In the genomic region with DNA sequence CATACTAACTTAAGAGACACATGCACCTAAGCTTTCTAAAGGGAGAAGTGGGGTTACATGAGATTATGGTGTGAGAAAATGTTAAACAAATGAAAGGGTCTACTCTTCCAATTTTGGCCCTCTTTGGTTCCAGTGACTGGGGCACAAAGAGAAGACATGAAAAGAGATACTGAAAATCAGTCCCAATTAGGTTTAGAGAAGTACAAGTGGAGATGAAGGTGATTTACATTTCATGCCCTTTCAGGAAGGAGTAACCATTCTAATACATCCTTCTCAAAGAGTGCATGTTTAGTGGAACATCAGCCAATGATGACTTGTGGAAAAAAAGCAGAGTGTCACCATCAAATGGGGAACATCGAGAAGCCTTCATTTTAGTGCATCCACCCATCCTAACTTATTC, we compare ENCODE assay signal across 20 cellular contexts. TPM values are rescaled to one million over a fixed set of nuclear protein-coding genes. Genes with fewer than 3 reads are reported as not detected.
A peak's percentile ranks its signal among the peaks of the same experiment; 100 is the strongest.
DNase-seq lines count a peak whose midpoint lies in the region; ATAC-seq and TF ChIP-seq lines count a peak whose summit lies in the region.
"Had no signal": no experiment of that assay in that cellular context is flagged by ENCODE, and none has a peak within 500 bp of the region (broad histone marks: within the 10 kb centered on the region; RNA-seq: fewer than 3 reads in every experiment).

No MANE protein-coding gene starts in this region.

- ATAC-seq in GM18867 (IDR thresholded peaks at IDR 0.05; ENCODE audit: unreplicated experiment) (peak; percentile 65), HG02642 (IDR thresholded peaks at IDR 0.05; ENCODE audit: poor library complexity, unreplicated experiment) (peak; percentile 46), HG03045 (IDR thresholded peaks at IDR 0.05; ENCODE audit: unreplicated experiment) (no peak)
- ATAC-seq: GM23338, HCT116 had no signal

- no peak for TF ChIP-seq CTCF in mesothelial cell of epicardium (IDR thresholded peaks at IDR 0.05; ENCODE audit: unreplicated experiment)

- peaks cover 49% of the 10 kb centered on the region for H3K4me1 Mint-ChIP-seq in mesothelial cell of epicardium
- H3K4me1 Mint-ChIP-seq: CD4-positive, alpha-beta memory T cell; GM23338; H9 had no signal

- H3K4me3 Mint-ChIP-seq in mesothelial cell of epicardium: no peak overlapping the region
- H3K4me3 Mint-ChIP-seq: CD4-positive, alpha-beta memory T cell; GM23338; H9 had no signal

- H3K9me3 Mint-ChIP-seq in mesothelial cell of epicardium: peaks cover 13% of the 10 kb centered on the region

- H3K27ac Mint-ChIP-seq in mesothelial cell of epicardium: peak overlapping the region; percentile 4
- H3K27ac Mint-ChIP-seq: CD4-positive, alpha-beta memory T cell; GM23338; H9 had no signal

- H3K36me3 Mint-ChIP-seq in mesothelial cell of epicardium: peaks cover 11% of the 10 kb centered on the region

- DNase-seq in mesothelial cell of epicardium (ENCODE audit: low spot score in 2 of 2, unreplicated experiment in 2 of 2) (no peak), Kasumi-1 (lab: John Stamatoyannopoulos, UW) (no peak), NCI-H2171 treated with DMSO at 0.1 percent for 48 hours (lab: John Stamatoyannopoulos, UW) (no peak)
- DNase-seq: Calu3; CD4-positive, alpha-beta memory T cell; COR-L47; DMS53; DMS79 treated with DMSO at 0.1 percent for 48 hours; GF-D8; H9 had no signal

- no peaks in the 10 kb centered on the region for H3K27me3 Mint-ChIP-seq in mesothelial cell of epicardium (ENCODE audit: low read depth)

RNA-seq across cellular contexts. Expression of a gene that starts 14.4 kb away (rescaled TPM):
- total RNA-seq in mesothelial cell of epicardium: 202 to 221 TPM (median 202 TPM) in 3 replicates
- total RNA-seq: A673, Calu3, G401, GM23338, H9 had no signal

RNA-seq across cellular contexts. Expression of a gene that starts 27.9 kb away (rescaled TPM):
- 2.3 to 2.4 TPM (median 2.4 TPM) in 3 replicates for total RNA-seq in mesothelial cell of epicardium
- total RNA-seq: A172; A673; Calu3; CD4-positive, alpha-beta memory T cell; Daoy; G401; GM23338; H4; H9 had no signal

RNA-seq across cellular contexts. Expression of a gene that starts 57.3 kb away (rescaled TPM):
- total RNA-seq in mesothelial cell of epicardium: 1.4 to 1.5 TPM (median 1.5 TPM) in 3 replicates
- total RNA-seq: A172; A673; Calu3; CD4-positive, alpha-beta memory T cell; G401; GM23338; H4; H9 had no signal
